ENCODE assay signal across 16 cellular contexts in the genomic region with DNA sequence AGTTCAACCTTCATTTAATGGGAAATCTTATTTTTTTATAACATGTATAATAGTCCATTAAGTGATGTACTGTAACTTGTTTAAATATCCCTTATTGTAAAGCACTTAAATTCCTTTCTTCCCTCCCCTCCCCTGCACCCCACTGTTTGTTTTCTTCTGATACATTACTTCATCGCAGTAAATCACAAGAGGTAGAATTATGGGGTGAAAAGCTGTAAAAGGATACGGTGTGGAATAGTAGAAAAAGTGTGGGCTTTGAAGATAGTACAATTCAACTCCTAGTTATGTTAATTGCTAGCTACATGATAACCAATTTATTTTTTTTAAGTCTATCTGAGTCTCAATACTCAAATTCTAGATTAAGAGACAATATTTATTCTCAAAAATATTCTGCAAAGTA. TPM values are rescaled to one million over a fixed set of nuclear protein-coding genes. Genes with fewer than 3 reads are reported as not detected.
DNase-seq lines count a peak whose midpoint lies in the region; ATAC-seq and TF ChIP-seq lines count a peak whose summit lies in the region.
"Had no signal": no experiment of that assay in that cellular context is flagged by ENCODE, and none has a peak within 500 bp of the region (broad histone marks: within the 10 kb centered on the region; RNA-seq: fewer than 3 reads in every experiment).

No MANE protein-coding gene starts in this region.

- H3K27me3 ChIP-seq in breast epithelium, result no peaks in the 10 kb centered on the region
- H3K27me3 ChIP-seq: BLaER1 had no signal

- DNase-seq in HEK293T (ENCODE audit: extremely low spot score), result no peak
- peak; percentile 36 for DNase-seq in NCI-H2227 treated with DMSO at 0.1 percent for 48 hours (lab: John Stamatoyannopoulos, UW)
- peak; percentile 63 for DNase-seq in choroid plexus epithelial cell (ENCODE audit: low read depth)
- no peak for DNase-seq in breast epithelium (ENCODE audit: low spot score in 2 of 2)
- no peak for DNase-seq in DMS79 treated with DMSO at 0.1 percent for 48 hours (lab: John Stamatoyannopoulos, UW)
- no peak for DNase-seq in midbrain (lab: John Stamatoyannopoulos, UW)
- DNase-seq: Caco-2; CD4-positive, CD25-positive, alpha-beta regulatory T cell; CD8-positive, alpha-beta T cell; DMS 273 treated with DMSO at 0.1 percent for 48 hours; DMS79; GOT3 had no signal

- H3K36me3 ChIP-seq in breast epithelium, result no peaks in the 10 kb centered on the region
- H3K36me3 ChIP-seq: BLaER1, HAP-1 had no signal

- no peaks in the 10 kb centered on the region for H3K9me3 ChIP-seq in breast epithelium
- H3K9me3 ChIP-seq: Caco-2, HAP-1 had no signal

- H3K4me3 ChIP-seq in choroid plexus epithelial cell (ENCODE audit: low read depth, low read length) (no peak overlapping the region), breast epithelium (no peak overlapping the region)
- H3K4me3 ChIP-seq: BLaER1, HAP-1 had no signal

- ATAC-seq in GM18520 (IDR thresholded peaks at IDR 0.05; ENCODE audit: unreplicated experiment), result no peak
- ATAC-seq: CD8-positive, alpha-beta T cell had no signal

- CTCF ChIA-PET in HEK293T (lab: Yijun Ruan, JAX), result interaction anchor here (1.3 to 4.2 kb wide), 2 partner anchors 7 to 259 kb away, joined by 3 to 21 read pairs; no protein-coding TSS in a partner anchor

- intact Hi-C loops in breast epithelium (cut with DNase I; ENCODE audit: low total_unique reads), result no loop called here

- TF ChIP-seq CTCF in choroid plexus epithelial cell (conservative IDR thresholded peaks at IDR 0.05; ENCODE audit: low read depth, low read length) (no peak), breast epithelium (IDR thresholded peaks at IDR 0.05) (no peak)

- POLR2A ChIA-PET in HEK293T (lab: Yijun Ruan, JAX), result interaction anchor here (1.9 kb wide), 1 partner anchor 42 kb away, joined by 6 read pairs; a partner anchor contains a TSS

- H3K4me1 ChIP-seq in breast epithelium, result no peaks in the 10 kb centered on the region
- H3K4me1 ChIP-seq: Caco-2 had no signal

- TF ChIP-seq POLR2A in breast epithelium (IDR thresholded peaks at IDR 0.05), result no peak

- H3K27ac ChIP-seq in breast epithelium, result no peak overlapping the region
- H3K27ac ChIP-seq: BLaER1, C4-2B had no signal

TF ChIP-seq in HEK293T, 16 proteins besides CTCF, POLR2A, EP300 and RAD21:
- TF ChIP-seq, protein P1, sequence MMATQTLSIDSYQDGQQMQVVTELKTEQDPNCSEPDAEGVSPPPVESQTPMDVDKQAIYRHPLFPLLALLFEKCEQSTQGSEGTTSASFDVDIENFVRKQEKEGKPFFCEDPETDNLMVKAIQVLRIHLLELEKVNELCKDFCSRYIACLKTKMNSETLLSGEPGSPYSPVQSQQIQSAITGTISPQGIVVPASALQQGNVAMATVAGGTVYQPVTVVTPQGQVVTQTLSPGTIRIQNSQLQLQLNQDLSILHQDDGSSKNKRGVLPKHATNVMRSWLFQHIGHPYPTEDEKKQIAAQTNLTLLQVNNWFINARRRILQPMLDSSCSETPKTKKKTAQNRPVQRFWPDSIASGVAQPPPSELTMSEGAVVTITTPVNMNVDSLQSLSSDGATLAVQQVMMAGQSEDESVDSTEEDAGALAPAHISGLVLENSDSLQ (IDR thresholded peaks at IDR 0.05), result peak; percentile 67
- TF ChIP-seq CTBP1 (IDR thresholded peaks at IDR 0.05; ENCODE audit: borderline replicate concordance), result no peak
TF ChIP-seq in HEK293T: peak in this region for 1.

RNA-seq across cellular contexts. Expression of a gene that starts 41.9 kb away (rescaled TPM):
- 10 to 100 TPM; 13.0 to 18.4 (median 13.4) TPM for total RNA-seq in breast epithelium

Comparison
In these comparisons a context has a peak if more than half of its experiments do, and no peak if none do; other contexts are left out.
1. DNase-seq: peak in NCI-H2227 treated with DMSO at 0.1 percent for 48 hours (single experiment) and choroid plexus epithelial cell (single experiment); none in HEK293T (single experiment), breast epithelium (0 of 2), DMS79 treated with DMSO at 0.1 percent for 48 hours (single experiment) and midbrain (single experiment).